In genomic region chr11:61586792-61587430, GRCh38 we compare ENCODE assay signal across 11 cellular contexts. TPM values are rescaled to one million over a fixed set of nuclear protein-coding genes. Genes with fewer than 3 reads are reported as not detected.
DNase-seq lines count a peak whose midpoint lies in the region; ATAC-seq and TF ChIP-seq lines count a peak whose summit lies in the region.
"Had no signal": no experiment of that assay in that cellular context is flagged by ENCODE, and none has a peak within 500 bp of the region (broad histone marks: within the 10 kb centered on the region; RNA-seq: fewer than 3 reads in every experiment).

No MANE protein-coding gene starts in this region.

- no peak for DNase-seq in heart right ventricle
- DNase-seq in Right ventricle myocardium inferior (ENCODE audit: missing footprints): no peak
- no peak for DNase-seq in WTC11 (ENCODE audit: low spot score)
- no peak for DNase-seq in mesothelial cell of epicardium (ENCODE audit: low spot score in 2 of 2, unreplicated experiment in 2 of 2)
- DNase-seq in uterus: no peak
- DNase-seq in HuH-7.5 (ENCODE audit: low spot score): no peak
- no peak for DNase-seq in activated CD8-positive, alpha-beta T cell treated with anti-CD3 and anti-CD28 coated beads for 36 hours
- DNase-seq: kidney glomerular epithelial cell had no signal

- H3K27me3 ChIP-seq in heart right ventricle: peaks cover 0 to 55% (median 0%) of the 10 kb centered on the region in 7 donors
- no peaks in the 10 kb centered on the region for H3K27me3 ChIP-seq in uterus

- intact Hi-C loops in heart right ventricle (cut with DNase I): loop anchor here in 2 of 10 donors (2.0 to 10.0 kb wide), 2 partner anchors 40 to 48 kb away; no protein-coding TSS in a partner anchor
- intact Hi-C loops in Right ventricle myocardium inferior (cut with DNase I): no loop called here
- intact Hi-C loops in uterus (cut with DNase I; ENCODE audit: low total_unique reads): no loop called here
- intact Hi-C loops in activated CD8-positive, alpha-beta T cell treated with anti-CD3 and anti-CD28 coated beads for 36 hours (cut with micrococcal nuclease): no loop called here

- 58 to 59% methylated on average over 13 of the region's 13 CpGs for WGBS in heart right ventricle, 2 donors

- H3K4me3 Mint-ChIP-seq in WTC11 (peak overlapping the region; percentile 74), mesothelial cell of epicardium (peak overlapping the region; percentile 66)
- H3K4me3 Mint-ChIP-seq in activated CD8-positive, alpha-beta T cell treated with anti-CD3 and anti-CD28 coated beads for 36 hours: no peak overlapping the region
- H3K4me3 Mint-ChIP-seq: activated naive CD8-positive, alpha-beta T cell treated with anti-CD3 and anti-CD28 coated beads, Interleukin-2, amount 10 ng/mL, durations not matched to agents 7 days and 5 days had no signal

- H3K9me3 Mint-ChIP-seq in WTC11 (no peaks in the 10 kb centered on the region), mesothelial cell of epicardium (no peaks in the 10 kb centered on the region)
- H3K9me3 Mint-ChIP-seq in activated CD8-positive, alpha-beta T cell treated with anti-CD3 and anti-CD28 coated beads for 36 hours: no peaks in the 10 kb centered on the region
- H3K9me3 Mint-ChIP-seq: activated naive CD8-positive, alpha-beta T cell treated with anti-CD3 and anti-CD28 coated beads, Interleukin-2, amount 10 ng/mL, durations not matched to agents 7 days and 5 days; effector memory CD8-positive, alpha-beta T cell had no signal

- H3K36me3 Mint-ChIP-seq in WTC11 (no peaks in the 10 kb centered on the region), mesothelial cell of epicardium (no peaks in the 10 kb centered on the region)
- no peaks in the 10 kb centered on the region for H3K36me3 Mint-ChIP-seq in activated CD8-positive, alpha-beta T cell treated with anti-CD3 and anti-CD28 coated beads for 36 hours (ENCODE audit: low read depth)
- H3K36me3 Mint-ChIP-seq: activated naive CD8-positive, alpha-beta T cell treated with anti-CD3 and anti-CD28 coated beads, Interleukin-2, amount 10 ng/mL, durations not matched to agents 7 days and 5 days had no signal

- H3K9me3 ChIP-seq in heart right ventricle (no peaks in the 10 kb centered on the region), uterus (no peaks in the 10 kb centered on the region)

- CTCF ChIA-PET in WTC11 (lab: Charles Lee): interaction anchor here (0.6 to 4.9 kb wide), 26 partner anchors 9 to 312 kb away, joined by 3 to 86 read pairs (median 6); partner anchors contain the start of gene LRRC10B
- CTCF ChIA-PET in activated CD8-positive, alpha-beta T cell treated with anti-CD3 and anti-CD28 coated beads for 36 hours (lab: Charles Lee): interaction anchor here (0.9 to 1.6 kb wide), 5 partner anchors 41 to 193 kb away, joined by 3 to 5 read pairs (median 3); no protein-coding TSS in a partner anchor

- H3K4me1 Mint-ChIP-seq in WTC11 (peaks cover 42% of the 10 kb centered on the region), mesothelial cell of epicardium (peaks cover 30% of the 10 kb centered on the region)
- H3K4me1 Mint-ChIP-seq in activated CD8-positive, alpha-beta T cell treated with anti-CD3 and anti-CD28 coated beads for 36 hours (ENCODE audit: low read depth): peaks cover 12% of the 10 kb centered on the region

- H3K4me1 ChIP-seq in heart right ventricle: peaks cover 5 to 30% (median 23%) of the 10 kb centered on the region in 9 donors
- no peaks in the 10 kb centered on the region for H3K4me1 ChIP-seq in uterus

- no peak for TF ChIP-seq CTCF in heart right ventricle (IDR thresholded peaks at IDR 0.05)
- no peak for TF ChIP-seq CTCF in WTC11 (IDR thresholded peaks at IDR 0.05)
- no peak for TF ChIP-seq CTCF in mesothelial cell of epicardium (IDR thresholded peaks at IDR 0.05; ENCODE audit: unreplicated experiment)
- TF ChIP-seq CTCF in uterus (IDR thresholded peaks at IDR 0.05): no peak
- TF ChIP-seq CTCF in activated CD8-positive, alpha-beta T cell treated with anti-CD3 and anti-CD28 coated beads for 36 hours (IDR thresholded peaks at IDR 0.05): no peak

- H3K27ac ChIP-seq in heart right ventricle: peak overlapping the region in 9 of 10 donors; percentile 17 to 86 (median 77)
- H3K27ac ChIP-seq in uterus: peak overlapping the region; percentile 78 to 81

- H3K4me3 ChIP-seq in heart right ventricle (peak overlapping the region in 9 of 10 donors; percentile 36 to 67 (median 60)), uterus (peak overlapping the region; percentile 42 to 44)

- H3K36me3 ChIP-seq in heart right ventricle (no peaks in the 10 kb centered on the region), uterus (no peaks in the 10 kb centered on the region)

- POLR2A ChIA-PET in WTC11 (lab: Charles Lee): interaction anchor here (0.6 to 1.4 kb wide), 3 partner anchors 12 to 879 kb away, joined by 3 read pairs; no protein-coding TSS in a partner anchor
- POLR2A ChIA-PET in activated CD8-positive, alpha-beta T cell treated with anti-CD3 and anti-CD28 coated beads for 36 hours (lab: Charles Lee): no interaction called here

- H3K27ac Mint-ChIP-seq in WTC11 (no peak overlapping the region), mesothelial cell of epicardium (peak overlapping the region; percentile 51)
- no peak overlapping the region for H3K27ac Mint-ChIP-seq in activated CD8-positive, alpha-beta T cell treated with anti-CD3 and anti-CD28 coated beads for 36 hours
- H3K27ac Mint-ChIP-seq: activated naive CD8-positive, alpha-beta T cell treated with anti-CD3 and anti-CD28 coated beads, Interleukin-2, amount 10 ng/mL, durations not matched to agents 7 days and 5 days; effector memory CD8-positive, alpha-beta T cell had no signal

- H3K27me3 Mint-ChIP-seq in WTC11 (ENCODE audit: low read depth): peaks cover 63% of the 10 kb centered on the region
- H3K27me3 Mint-ChIP-seq in mesothelial cell of epicardium (ENCODE audit: low read depth): peaks cover 32% of the 10 kb centered on the region
- peaks cover 19% of the 10 kb centered on the region for H3K27me3 Mint-ChIP-seq in activated CD8-positive, alpha-beta T cell treated with anti-CD3 and anti-CD28 coated beads for 36 hours

- TF ChIP-seq POLR2A in uterus (IDR thresholded peaks at IDR 0.05): no peak

- ATAC-seq in heart right ventricle (peak in 2 of 8 donors; percentile 0 to 9), Right ventricle myocardium inferior (no peak), WTC11 (peak; percentile 3), HG02981 (IDR thresholded peaks at IDR 0.05; ENCODE audit: unreplicated experiment) (no peak)
- ATAC-seq in activated CD8-positive, alpha-beta T cell treated with anti-CD3 and anti-CD28 coated beads for 36 hours: no peak

TF ChIP-seq in WTC11, 78 proteins besides CTCF, POLR2A, EP300 and RAD21:
- no peak for TF ChIP-seq ZNF219 (CRISPR knock-in tag; IDR thresholded peaks at IDR 0.05; ENCODE audit: borderline replicate concordance)

RNA-seq across cellular contexts. Expression of gene SYT7, which starts 6.0 kb away (rescaled TPM):
- total RNA-seq in heart right ventricle: 10 to 100 TPM; 11.5 to 26.1 (median 18.7) TPM
- 10 to 100 TPM; 17.1 to 19.4 TPM for polyA plus RNA-seq in heart right ventricle
- total RNA-seq in Right ventricle myocardium inferior: 28.2 TPM
- total RNA-seq in WTC11 (2021): 12.5 to 18.9 TPM (median 18.2 TPM) in 3 replicates
- total RNA-seq in mesothelial cell of epicardium: 7.6 to 9.4 TPM (median 8.3 TPM) in 3 replicates
- 1 to 10 TPM; 2.1 to 10.0 (median 5.9) TPM for total RNA-seq in uterus
- total RNA-seq in activated CD8-positive, alpha-beta T cell treated with anti-CD3 and anti-CD28 coated beads for 36 hours: not detected
- total RNA-seq: activated naive CD8-positive, alpha-beta T cell treated with anti-CD3 and anti-CD28 coated beads, Interleukin-2, amount 10 ng/mL, durations not matched to agents 7 days and 5 days had no signal
